Comparison of ENCODE assay signal across 29 cellular contexts in genomic region chr1:51311826-51312225, GRCh38. TPM values are rescaled to one million over a fixed set of nuclear protein-coding genes. Genes with fewer than 3 reads are reported as not detected.
"Had no signal": no experiment of that assay in that cellular context is flagged by ENCODE, and none has a peak within 500 bp of the region (broad histone marks: within the 10 kb centered on the region; RNA-seq: fewer than 3 reads in every experiment).

No MANE protein-coding gene starts in this region.

- H3K27ac Mint-ChIP-seq: activated CD4-positive, alpha-beta memory T cell treated with anti-CD3 and anti-CD28 coated beads for 36 hours; activated CD4-positive, alpha-beta T cell treated with anti-CD3 and anti-CD28 coated beads for 36 hours; activated CD4-positive, alpha-beta T cell treated with anti-CD3 and anti-CD28 coated beads, Interleukin-2, amount 10 ng/mL, durations not matched to agents 24 days and 14 days; activated CD8-positive, alpha-beta memory T cell treated with anti-CD3 and anti-CD28 coated beads, Interleukin-2, amount 10 ng/mL, durations not matched to agents 7 days and 5 days; activated CD8-positive, alpha-beta T cell treated with anti-CD3 and anti-CD28 coated beads, Interleukin-2, amount 10 ng/mL, durations not matched to agents 7 days and 5 days; activated naive CD4-positive, alpha-beta T cell treated with anti-CD3 and anti-CD28 coated beads for 36 hours; activated naive CD4-positive, alpha-beta T cell treated with anti-CD3 and anti-CD28 coated beads, Interleukin-2, amount 50 U/mL, for 24 hours; activated naive CD8-positive, alpha-beta T cell treated with anti-CD3 and anti-CD28 coated beads, Interleukin-2, amount 10 ng/mL, durations not matched to agents 7 days and 5 days; activated T-helper 1 cell treated with anti-CD3 and anti-CD28 coated beads, Interleukin-12 subunit alpha, Interleukin-12 subunit beta, Interleukin-2, Interleukin-4 antibody, amounts not matched to agents 30 ng/mL and 10 ng/mL and 1 ng/mL, durations not matched to agents 14 hours and 24 hours and 36 hours; activated T-helper 2 cell treated with anti-CD3 and anti-CD28 coated beads, Interferon-gamma antibody, Interleukin-2, Interleukin-4, amounts not matched to agents 10 μg/mL and 5 μg/mL and 100 μg/mL, durations not matched to agents 14 hours and 24 hours and 36 hours had no signal

- H3K9me3 Mint-ChIP-seq: activated CD4-positive, alpha-beta memory T cell treated with anti-CD3 and anti-CD28 coated beads for 36 hours; activated CD4-positive, alpha-beta T cell treated with anti-CD3 and anti-CD28 coated beads, Interleukin-2, amount 10 ng/mL, durations not matched to agents 24 days and 14 days; activated naive CD4-positive, alpha-beta T cell treated with anti-CD3 and anti-CD28 coated beads for 36 hours; activated naive CD4-positive, alpha-beta T cell treated with anti-CD3 and anti-CD28 coated beads, Interleukin-2, amount 50 U/mL, for 24 hours; activated naive CD8-positive, alpha-beta T cell treated with anti-CD3 and anti-CD28 coated beads, Interleukin-2, amount 10 ng/mL, durations not matched to agents 7 days and 5 days; activated T-helper 1 cell treated with anti-CD3 and anti-CD28 coated beads, Interleukin-12 subunit alpha, Interleukin-12 subunit beta, Interleukin-2, Interleukin-4 antibody, amounts not matched to agents 30 ng/mL and 10 ng/mL and 1 ng/mL, durations not matched to agents 14 hours and 24 hours and 36 hours; activated T-helper 2 cell treated with anti-CD3 and anti-CD28 coated beads, Interferon-gamma antibody, Interleukin-2, Interleukin-4, amounts not matched to agents 10 μg/mL and 5 μg/mL and 100 μg/mL, durations not matched to agents 14 hours and 24 hours and 36 hours; brain; central memory CD8-positive, alpha-beta T cell; effector memory CD8-positive, alpha-beta T cell had no signal

- H3K9me3 ChIP-seq: ascending aorta, breast epithelium had no signal

- H3K27ac ChIP-seq: ascending aorta, breast epithelium, cardiac muscle cell had no signal

- H3K27me3 Mint-ChIP-seq: activated CD4-positive, alpha-beta memory T cell treated with anti-CD3 and anti-CD28 coated beads for 36 hours; activated CD4-positive, alpha-beta T cell treated with anti-CD3 and anti-CD28 coated beads for 36 hours; activated CD4-positive, alpha-beta T cell treated with anti-CD3 and anti-CD28 coated beads, Interleukin-2, amount 10 ng/mL, durations not matched to agents 24 days and 14 days; activated CD8-positive, alpha-beta memory T cell treated with anti-CD3 and anti-CD28 coated beads, Interleukin-2, amount 10 ng/mL, durations not matched to agents 7 days and 5 days; activated naive CD4-positive, alpha-beta T cell treated with anti-CD3 and anti-CD28 coated beads, Interleukin-2, amount 50 U/mL, for 24 hours; activated naive CD8-positive, alpha-beta T cell treated with anti-CD3 and anti-CD28 coated beads, Interleukin-2, amount 10 ng/mL, durations not matched to agents 7 days and 5 days; brain; central memory CD8-positive, alpha-beta T cell; effector memory CD8-positive, alpha-beta T cell had no signal

- H3K4me1 Mint-ChIP-seq: activated naive CD4-positive, alpha-beta T cell treated with anti-CD3 and anti-CD28 coated beads, Interleukin-2, amount 50 U/mL, for 24 hours had no signal

- H3K36me3 ChIP-seq: ascending aorta, breast epithelium, cardiac muscle cell had no signal

- H3K36me3 Mint-ChIP-seq: activated CD4-positive, alpha-beta memory T cell treated with anti-CD3 and anti-CD28 coated beads for 36 hours; activated CD8-positive, alpha-beta memory T cell treated with anti-CD3 and anti-CD28 coated beads, Interleukin-2, amount 10 ng/mL, durations not matched to agents 7 days and 5 days; activated naive CD4-positive, alpha-beta T cell treated with anti-CD3 and anti-CD28 coated beads, Interleukin-2, amount 50 U/mL, for 24 hours; activated naive CD8-positive, alpha-beta T cell treated with anti-CD3 and anti-CD28 coated beads, Interleukin-2, amount 10 ng/mL, durations not matched to agents 7 days and 5 days; brain had no signal

- H3K27me3 ChIP-seq: ascending aorta, breast epithelium, cardiac muscle cell had no signal

- DNase-seq: activated CD4-positive, alpha-beta memory T cell treated with anti-CD3 and anti-CD28 coated beads for 36 hours; activated CD4-positive, alpha-beta T cell treated with anti-CD3 and anti-CD28 coated beads for 36 hours; activated CD4-positive, alpha-beta T cell treated with anti-CD3 and anti-CD28 coated beads, Interleukin-2, amount 10 ng/mL, durations not matched to agents 24 days and 14 days; activated CD4-positive, CD25-positive, alpha-beta regulatory T cell; activated CD4-positive, CD25-positive, alpha-beta regulatory T cell treated with anti-CD3 and anti-CD28 coated beads, Interleukin-2, amount 50 U/mL, for 72 hours; activated CD8-positive, alpha-beta memory T cell treated with anti-CD3 and anti-CD28 coated beads, Interleukin-2, amount 10 ng/mL, durations not matched to agents 7 days and 5 days; activated CD8-positive, alpha-beta memory T cell treated with anti-CD3 and anti-CD28 coated beads, Interleukin-2, amount 50 U/mL, for 4 hours; activated CD8-positive, alpha-beta T cell treated with anti-CD3 and anti-CD28 coated beads, Interleukin-2, amount 10 ng/mL, durations not matched to agents 7 days and 5 days; activated effector memory CD4-positive, alpha-beta T cell treated with anti-CD3 and anti-CD28 coated beads, Interleukin-2, amount 50 U/mL, for 16 hours; activated naive CD4-positive, alpha-beta T cell treated with anti-CD3 and anti-CD28 coated beads for 36 hours; activated naive CD8-positive, alpha-beta T cell treated with anti-CD3 and anti-CD28 coated beads, Interleukin-2, amount 10 ng/mL, durations not matched to agents 7 days and 5 days; activated T-cell treated with anti-CD3 and anti-CD28 coated beads, Interleukin-2, amount 50 U/mL, for 1 hour; activated T-cell treated with anti-CD3 and anti-CD28 coated beads, Interleukin-2, amount 50 U/mL, for 48 hours; cortex of kidney; dermis blood vessel endothelial cell; effector CD4-positive, alpha-beta T cell; effector memory CD8-positive, alpha-beta T cell; foreskin fibroblast; head of caudate nucleus; T-helper 2 cell had no signal

- H3K4me3 ChIP-seq: ascending aorta, breast epithelium, cardiac muscle cell had no signal

- H3K4me3 Mint-ChIP-seq: activated CD4-positive, alpha-beta memory T cell treated with anti-CD3 and anti-CD28 coated beads for 36 hours; activated CD4-positive, alpha-beta T cell treated with anti-CD3 and anti-CD28 coated beads for 36 hours; activated CD4-positive, alpha-beta T cell treated with anti-CD3 and anti-CD28 coated beads, Interleukin-2, amount 10 ng/mL, durations not matched to agents 24 days and 14 days; activated CD8-positive, alpha-beta memory T cell treated with anti-CD3 and anti-CD28 coated beads, Interleukin-2, amount 10 ng/mL, durations not matched to agents 7 days and 5 days; activated CD8-positive, alpha-beta T cell treated with anti-CD3 and anti-CD28 coated beads, Interleukin-2, amount 10 ng/mL, durations not matched to agents 7 days and 5 days; activated naive CD4-positive, alpha-beta T cell treated with anti-CD3 and anti-CD28 coated beads for 36 hours; activated naive CD4-positive, alpha-beta T cell treated with anti-CD3 and anti-CD28 coated beads, Interleukin-2, amount 50 U/mL, for 24 hours; activated naive CD8-positive, alpha-beta T cell treated with anti-CD3 and anti-CD28 coated beads, Interleukin-2, amount 10 ng/mL, durations not matched to agents 7 days and 5 days; activated T-helper 1 cell treated with anti-CD3 and anti-CD28 coated beads, Interleukin-12 subunit alpha, Interleukin-12 subunit beta, Interleukin-2, Interleukin-4 antibody, amounts not matched to agents 30 ng/mL and 10 ng/mL and 1 ng/mL, durations not matched to agents 14 hours and 24 hours and 36 hours; brain; central memory CD8-positive, alpha-beta T cell; effector memory CD8-positive, alpha-beta T cell had no signal

RNA-seq across cellular contexts. Expression of gene TTC39A, which starts 18.5 kb away (rescaled TPM):
- total RNA-seq: activated CD8-positive, alpha-beta T cell treated with anti-CD3 and anti-CD28 coated beads, Interleukin-2, amount 10 ng/mL, durations not matched to agents 7 days and 5 days; activated naive CD4-positive, alpha-beta T cell treated with anti-CD3 and anti-CD28 coated beads for 36 hours; activated naive CD8-positive, alpha-beta T cell treated with anti-CD3 and anti-CD28 coated beads, Interleukin-2, amount 10 ng/mL, durations not matched to agents 7 days and 5 days; activated T-helper 1 cell treated with anti-CD3 and anti-CD28 coated beads, Interleukin-12 subunit alpha, Interleukin-12 subunit beta, Interleukin-2, Interleukin-4 antibody, amounts not matched to agents 30 ng/mL and 10 ng/mL and 1 ng/mL, durations not matched to agents 14 hours and 24 hours and 36 hours; ascending aorta; T-helper 1 cell treated with Interleukin-12 subunit alpha and Interleukin-12 subunit beta and Interleukin-4 antibody, amounts not matched to agents 30 ng/mL and 1 ng/mL, for 36 hours had no signal
